8 cellular contexts compared by ENCODE assay signal in genomic region chr6:53544050-53544499, GRCh38. TPM values are rescaled to one million over a fixed set of nuclear protein-coding genes. Genes with fewer than 3 reads are reported as not detected.
DNase-seq lines count a peak whose midpoint lies in the region; ATAC-seq, FAIRE-seq and TF ChIP-seq lines count a peak whose summit lies in the region.

No MANE protein-coding gene starts in this region.

- 0 to 1% methylated on average over 25 to 33 of the region's 33 CpGs for WGBS in esophagus, 2 donors
- WGBS in pancreas, 2 donors: 1 to 2% methylated on average over 29 to 33 of the region's 33 CpGs

- H3K4me1 ChIP-seq in left ventricle myocardium inferior (peaks cover 71% of the 10 kb centered on the region), esophagus (ENCODE audit: control insufficient read depth in 2 of 2, insufficient read depth in 2 of 2, low read length in 1 of 2) (no peaks in the 10 kb centered on the region), pancreas (peaks cover 11 to 18% (median 16%) of the 10 kb centered on the region in 3 donors)

- ATAC-seq in left ventricle myocardium superior (no peak), pancreas (no peak), GM21786 (IDR thresholded peaks at IDR 0.05; ENCODE audit: unreplicated experiment) (no peak)

- H3K9me3 ChIP-seq in left ventricle myocardium inferior (replicated peaks) (no peaks in the 10 kb centered on the region), esophagus (ENCODE audit: control insufficient read depth in 2 of 2, insufficient read depth in 1 of 2, low read depth in 1 of 2, low read length in 1 of 2) (no peaks in the 10 kb centered on the region), pancreas (no peaks in the 10 kb centered on the region)

- H3K27ac ChIP-seq in left ventricle myocardium inferior (replicated peaks): peak overlapping the region; percentile 99
- peak overlapping the region; percentile 94 to 96 for H3K27ac ChIP-seq in esophagus (ENCODE audit: low read depth in 2 of 2, low read length in 1 of 2)
- peak overlapping the region; percentile 87 to 97 (median 94) for H3K27ac ChIP-seq in pancreas

- H3K4me3 ChIP-seq in left ventricle myocardium inferior (peak overlapping the region; percentile 87), esophagus (ENCODE audit: low read depth in 1 of 2, low read length in 2 of 2) (peak overlapping the region; percentile 90 to 98), pancreas (peak overlapping the region; percentile 43 to 93 (median 86))

- H3K36me3 ChIP-seq in left ventricle myocardium inferior (no peaks in the 10 kb centered on the region), esophagus (ENCODE audit: control insufficient read depth in 2 of 2, insufficient read depth in 2 of 2, low read length in 1 of 2) (no peaks in the 10 kb centered on the region), pancreas (no peaks in the 10 kb centered on the region)

- FAIRE-seq in pancreas (lab: Jason Lieb, UNC): no peak
- FAIRE-seq in GM12891 (lab: Jason Lieb, UNC): no peak

- no peaks in the 10 kb centered on the region for H3K27me3 ChIP-seq in left ventricle myocardium inferior (ENCODE audit: low read depth)
- no peaks in the 10 kb centered on the region for H3K27me3 ChIP-seq in esophagus (ENCODE audit: control insufficient read depth in 1 of 2, insufficient read depth in 2 of 2, low read length in 2 of 2)
- no peaks in the 10 kb centered on the region for H3K27me3 ChIP-seq in pancreas

- TF ChIP-seq CTCF in left ventricle myocardium inferior (IDR thresholded peaks at IDR 0.05; ENCODE audit: borderline replicate concordance) (no peak), pancreas (IDR thresholded peaks at IDR 0.05) (no peak)

- intact Hi-C loops in left ventricle myocardium inferior (cut with micrococcal nuclease) (no loop called here), left ventricle myocardium superior (cut with micrococcal nuclease) (loop anchor here (5.0 kb wide), 1 partner anchor 113 kb away; no protein-coding TSS in a partner anchor), pancreas (cut with DNase I) (no loop called here)

- TF ChIP-seq POLR2A in GM12891 (IDR thresholded peaks at IDR 0.05; ENCODE audit: low read depth, low read length): no peak

- no peak for DNase-seq in left ventricle myocardium inferior
- no peak for DNase-seq in left ventricle myocardium superior
- peak; percentile 29 for DNase-seq in SW480 (ENCODE audit: low spot score)
- peak in 1 of 6 donors; percentile 11 for DNase-seq in pancreas
- DNase-seq in GM12891 (ENCODE audit: insufficient read length, low spot score): no peak
- no peak for DNase-seq in mesenteric fat pad (ENCODE audit: low spot score)

TF ChIP-seq in GM12891, 5 proteins besides CTCF, POLR2A, EP300 and RAD21:
- TF ChIP-seq POU2F2 (IDR thresholded peaks at IDR 0.05; ENCODE audit: low read depth, low read length): no peak
- no peak for TF ChIP-seq PAX5 (IDR thresholded peaks at IDR 0.05; ENCODE audit: insufficient read depth, low read length, severe bottlenecking)
- no peak for TF ChIP-seq TAF1 (IDR thresholded peaks at IDR 0.05; ENCODE audit: low read depth, low read length)
- TF ChIP-seq POLR2AphosphoS5 (IDR thresholded peaks at IDR 0.05; ENCODE audit: low read depth, low read length): no peak
- TF ChIP-seq SPI1 (IDR thresholded peaks at IDR 0.05; ENCODE audit: low read depth, low read length): no peak

RNA-seq across cellular contexts. Expression of gene GCLC, which starts 0.8 kb away (rescaled TPM):
- 30.3 TPM for total RNA-seq in left ventricle myocardium inferior
- 31.9 TPM for total RNA-seq in left ventricle myocardium superior
- polyA plus RNA-seq in esophagus: 10 to 100 TPM; 12.9 to 22.6 TPM
- 10 to 100 TPM; 10.0 to 29.5 (median 18.0) TPM for total RNA-seq in pancreas
- 10 to 100 TPM in 1 of 2 donors, 1 to 10 TPM in 1; 5.9 to 10.4 TPM for polyA plus RNA-seq in pancreas
- polyA plus RNA-seq in GM12891 (2012; ENCODE audit: low read depth, missing spikeins): 4.1 TPM
- total RNA-seq in mesenteric fat pad: 59.6 TPM
